26 cellular contexts compared by ENCODE assay signal in genomic region chr16:56212144-56212543, GRCh38. TPM values are rescaled to one million over a fixed set of nuclear protein-coding genes. Genes with fewer than 3 reads are reported as not detected.
DNase-seq lines count a peak whose midpoint lies in the region; ATAC-seq and TF ChIP-seq lines count a peak whose summit lies in the region.
"Had no signal": no experiment of that assay in that cellular context is flagged by ENCODE, and none has a peak within 500 bp of the region (broad histone marks: within the 10 kb centered on the region; RNA-seq: fewer than 3 reads in every experiment).

No MANE protein-coding gene starts in this region.

- H3K79me2 ChIP-seq in smooth muscle cell (ENCODE audit: low read depth): no peaks in the 10 kb centered on the region

- intact Hi-C loops in right lobe of liver (cut with DNase I): no loop called here

- H3K27me3 ChIP-seq in right lobe of liver (no peaks in the 10 kb centered on the region), smooth muscle cell (ENCODE audit: low read depth) (peaks cover 5% of the 10 kb centered on the region)
- H3K27me3 ChIP-seq: heart right ventricle, testis had no signal

- no peaks in the 10 kb centered on the region for H4K20me1 ChIP-seq in smooth muscle cell (ENCODE audit: low read depth)

- H3K36me3 ChIP-seq in right lobe of liver: no peaks in the 10 kb centered on the region
- H3K36me3 ChIP-seq in smooth muscle cell (ENCODE audit: low read depth): no peaks in the 10 kb centered on the region
- H3K36me3 ChIP-seq: heart right ventricle had no signal

- H3K9me3 ChIP-seq in right lobe of liver: no peaks in the 10 kb centered on the region
- H3K9me3 ChIP-seq in smooth muscle cell (replicated peaks; ENCODE audit: low read depth): no peaks in the 10 kb centered on the region
- H3K9me3 ChIP-seq: testis had no signal

- H3K4me1 ChIP-seq in right lobe of liver (peaks cover 0 to 19% (median 9%) of the 10 kb centered on the region in 4 donors), smooth muscle cell (ENCODE audit: low read depth) (peaks cover 5% of the 10 kb centered on the region)

- no peak for TF ChIP-seq POLR2A in right lobe of liver (IDR thresholded peaks at IDR 0.05)

- H3K27ac ChIP-seq in right lobe of liver (peak overlapping the region in 2 of 3 donors; percentile 37 to 50), smooth muscle cell (ENCODE audit: low read depth) (peak overlapping the region; percentile 49)
- H3K27ac ChIP-seq: testis had no signal

- ATAC-seq in right lobe of liver: peak; percentile 65 to 82 (median 76)
- ATAC-seq: esophagus mucosa; stimulated activated memory B cell treated with anti-CD40 and anti-IgM and Interleukin-4, amounts not matched to agents 10 μg/mL and 1 μg/mL and 100 μg/mL, for 72 hours had no signal

- H3F3A ChIP-seq in smooth muscle cell (ENCODE audit: low read depth): no peaks in the 10 kb centered on the region

- 32% methylated on average over 6 of the region's 6 CpGs for WGBS in right lobe of liver (ENCODE audit: insufficient coverage, low coverage, low lambda C conversion rate, missing lambda C conversion rate)
- 71% methylated on average over 6 of the region's 6 CpGs for WGBS in smooth muscle cell (ENCODE audit: low lambda C conversion rate)

- H3K9ac ChIP-seq in smooth muscle cell (ENCODE audit: low read depth): no peak overlapping the region

- H3K4me2 ChIP-seq in smooth muscle cell: peak overlapping the region; percentile 49

- no peak overlapping the region for H2AFZ ChIP-seq in smooth muscle cell (ENCODE audit: low read depth)

- H3K4me3 ChIP-seq in right lobe of liver (no peak overlapping the region), smooth muscle cell (no peak overlapping the region)
- H3K4me3 ChIP-seq: coronary artery, heart right ventricle, testis had no signal

- TF ChIP-seq CTCF in right lobe of liver (IDR thresholded peaks at IDR 0.05): no peak
- TF ChIP-seq CTCF in smooth muscle cell (IDR thresholded peaks at IDR 0.05; ENCODE audit: borderline replicate concordance, insufficient read depth, poor library complexity, severe bottlenecking): no peak

- DNase-seq in EL (peak; percentile 86), astrocyte of the hippocampus (ENCODE audit: low read depth, low spot score) (peak; percentile 11), right lobe of liver (no peak), smooth muscle cell (lab: John Stamatoyannopoulos, UW; ENCODE audit: unreplicated experiment) (no peak), KG1 (lab: John Stamatoyannopoulos, UW) (no peak), superior temporal gyrus (ENCODE audit: extremely low spot score) (no peak), AML-193 (lab: John Stamatoyannopoulos, UW) (no peak), GDM1 (lab: John Stamatoyannopoulos, UW) (no peak)
- DNase-seq: activated CD4-positive, alpha-beta memory T cell treated with anti-CD3 and anti-CD28 coated beads, Interleukin-2, amount 10 ng/mL, durations not matched to agents 7 days and 5 days; activated CD4-positive, CD25-positive, alpha-beta regulatory T cell treated with anti-CD3 and anti-CD28 coated beads, Interleukin-2, amount 50 U/mL, for 72 hours; activated CD8-positive, alpha-beta memory T cell treated with anti-CD3 and anti-CD28 coated beads, Interleukin-2, amount 50 U/mL, for 48 hours; activated naive CD4-positive, alpha-beta T cell treated with anti-CD3 and anti-CD28 coated beads, Interleukin-2, amount 10 ng/mL, durations not matched to agents 7 days and 5 days; endodermal cell; foreskin fibroblast; GF-D8; heart right ventricle; naive B cell; NCI-H146; NCI-H446; NCI-H82; stimulated activated CD4-positive, alpha-beta T cell treated with anti-CD3 and anti-CD28 coated beads, Interleukin-12 subunit alpha, Interleukin-12 subunit beta, amount 100 ng/mL, for 4 hours; stimulated activated CD4-positive, alpha-beta T cell treated with anti-CD3 and anti-CD28 coated beads, Interleukin-4, amount 100 ng/mL, for 4 hours; testis had no signal

RNA-seq across cellular contexts. Expression of gene GNAO1, which starts 20.9 kb away (rescaled TPM):
- 10 to 100 TPM; 18.2 to 45.1 (median 21.5) TPM for total RNA-seq in right lobe of liver
- total RNA-seq in smooth muscle cell: 3.7 and 4.8 TPM in 2 replicates
- 1.7 and 2.3 TPM in 2 replicates for polyA plus RNA-seq in smooth muscle cell

Comparison
In these comparisons a context has a peak if more than half of its experiments do, and no peak if none do; other contexts are left out.
1. DNase-seq: peak in EL (single experiment) and astrocyte of the hippocampus (single experiment); none in right lobe of liver (0 of 3), smooth muscle cell (single experiment), KG1 (single experiment), superior temporal gyrus (single experiment), AML-193 (0 of 2) and GDM1 (single experiment).